17 cellular contexts compared by ENCODE assay signal in genomic region chr7:45020915-45021314, GRCh38. TPM values are rescaled to one million over a fixed set of nuclear protein-coding genes. Genes with fewer than 3 reads are reported as not detected.
DNase-seq lines count a peak whose midpoint lies in the region; ATAC-seq and TF ChIP-seq lines count a peak whose summit lies in the region.
"Had no signal": no experiment of that assay in that cellular context is flagged by ENCODE, and none has a peak within 500 bp of the region (broad histone marks: within the 10 kb centered on the region; RNA-seq: fewer than 3 reads in every experiment).

No MANE protein-coding gene starts in this region.

- DNase-seq in activated CD8-positive, alpha-beta memory T cell treated with anti-CD3 and anti-CD28 coated beads, Interleukin-2, amount 10 ng/mL, durations not matched to agents 7 days and 5 days, result no peak
- no peak for DNase-seq in activated CD8-positive, alpha-beta memory T cell treated with anti-CD3 and anti-CD28 coated beads, Interleukin-2, amount 50 U/mL, for 48 hours
- DNase-seq in NB4 (ENCODE audit: low read depth), result peak; percentile 35
- no peak for DNase-seq in glutamatergic neuron
- DNase-seq in upper lobe of left lung, result no peak
- DNase-seq in GM19238 (ENCODE audit: insufficient read length, low spot score), result no peak
- DNase-seq: colonic mucosa, left lung, NCI-H1930, NCI-H2227 treated with DMSO at 0.1 percent for 48 hours, SIG-M5, WERI-Rb-1 had no signal

- no peaks in the 10 kb centered on the region for H3K9me3 ChIP-seq in upper lobe of left lung
- H3K9me3 ChIP-seq: colonic mucosa, left lung had no signal

- TF ChIP-seq CTCF in NB4 (IDR thresholded peaks at IDR 0.05; ENCODE audit: low read depth, low read length) (no peak), glutamatergic neuron (IDR thresholded peaks at IDR 0.05; ENCODE audit: partially characterized antibody, unreplicated experiment) (no peak), upper lobe of left lung (IDR thresholded peaks at IDR 0.05) (no peak)

- no peaks in the 10 kb centered on the region for H3K9me3 Mint-ChIP-seq in activated CD8-positive, alpha-beta memory T cell treated with anti-CD3 and anti-CD28 coated beads, Interleukin-2, amount 10 ng/mL, durations not matched to agents 7 days and 5 days (ENCODE audit: low read depth)
- H3K9me3 Mint-ChIP-seq in glutamatergic neuron (ENCODE audit: unreplicated experiment), result peaks cover 7% of the 10 kb centered on the region
- peaks cover 6% of the 10 kb centered on the region for H3K9me3 Mint-ChIP-seq in stimulated activated memory B cell treated with anti-CD40 and anti-IgM and Interleukin-4, amounts not matched to agents 10 μg/mL and 1 μg/mL and 100 μg/mL, for 72 hours

- H3K4me1 ChIP-seq in upper lobe of left lung, result peaks cover 0 to 4% (median 0%) of the 10 kb centered on the region in 4 donors
- H3K4me1 ChIP-seq: colonic mucosa had no signal

- no peak for TF ChIP-seq EP300 in upper lobe of left lung (IDR thresholded peaks at IDR 0.05)

- no peak overlapping the region for H3K4me3 Mint-ChIP-seq in activated CD8-positive, alpha-beta memory T cell treated with anti-CD3 and anti-CD28 coated beads, Interleukin-2, amount 10 ng/mL, durations not matched to agents 7 days and 5 days
- H3K4me3 Mint-ChIP-seq in glutamatergic neuron (ENCODE audit: unreplicated experiment), result no peak overlapping the region
- no peak overlapping the region for H3K4me3 Mint-ChIP-seq in stimulated activated memory B cell treated with anti-CD40 and anti-IgM and Interleukin-4, amounts not matched to agents 10 μg/mL and 1 μg/mL and 100 μg/mL, for 72 hours
- H3K4me3 Mint-ChIP-seq: CD14-positive monocyte, GM23338 had no signal

- peaks cover 36% of the 10 kb centered on the region for H3K4me1 Mint-ChIP-seq in activated CD8-positive, alpha-beta memory T cell treated with anti-CD3 and anti-CD28 coated beads, Interleukin-2, amount 10 ng/mL, durations not matched to agents 7 days and 5 days
- H3K4me1 Mint-ChIP-seq in glutamatergic neuron (ENCODE audit: low read depth, unreplicated experiment), result peaks cover 19% of the 10 kb centered on the region
- peaks cover 58% of the 10 kb centered on the region for H3K4me1 Mint-ChIP-seq in stimulated activated memory B cell treated with anti-CD40 and anti-IgM and Interleukin-4, amounts not matched to agents 10 μg/mL and 1 μg/mL and 100 μg/mL, for 72 hours

- H3K27me3 ChIP-seq in upper lobe of left lung, result no peaks in the 10 kb centered on the region
- H3K27me3 ChIP-seq: brain microvascular endothelial cell, colonic mucosa, left lung had no signal

- H3K4me3 ChIP-seq in NB4 (ENCODE audit: low read depth, low read length) (no peak overlapping the region), upper lobe of left lung (no peak overlapping the region)
- H3K4me3 ChIP-seq: colonic mucosa, GM23338, left lung had no signal

- CTCF ChIA-PET in activated CD8-positive, alpha-beta memory T cell treated with anti-CD3 and anti-CD28 coated beads, Interleukin-2, amount 10 ng/mL, durations not matched to agents 7 days and 5 days (lab: Charles Lee), result interaction anchor here (0.9 to 1.9 kb wide), 3 partner anchors 12 to 48 kb away, joined by 3 to 9 read pairs (median 3); no protein-coding TSS in a partner anchor

- peak overlapping the region; percentile 26 for H3K27ac Mint-ChIP-seq in activated CD8-positive, alpha-beta memory T cell treated with anti-CD3 and anti-CD28 coated beads, Interleukin-2, amount 10 ng/mL, durations not matched to agents 7 days and 5 days
- peak overlapping the region; percentile 71 for H3K27ac Mint-ChIP-seq in glutamatergic neuron (ENCODE audit: unreplicated experiment)
- H3K27ac Mint-ChIP-seq in stimulated activated memory B cell treated with anti-CD40 and anti-IgM and Interleukin-4, amounts not matched to agents 10 μg/mL and 1 μg/mL and 100 μg/mL, for 72 hours, result peak overlapping the region; percentile 80
- H3K27ac Mint-ChIP-seq: GM23338 had no signal

- H3K27ac ChIP-seq in upper lobe of left lung, result no peak overlapping the region
- H3K27ac ChIP-seq: brain microvascular endothelial cell, colonic mucosa, left lung, WERI-Rb-1 had no signal

- no peak for ATAC-seq in activated CD8-positive, alpha-beta memory T cell treated with anti-CD3 and anti-CD28 coated beads, Interleukin-2, amount 10 ng/mL, durations not matched to agents 7 days and 5 days
- no peak for ATAC-seq in stimulated activated memory B cell treated with anti-CD40 and anti-IgM and Interleukin-4, amounts not matched to agents 10 μg/mL and 1 μg/mL and 100 μg/mL, for 72 hours
- no peak for ATAC-seq in GM18505 (IDR thresholded peaks at IDR 0.05; ENCODE audit: unreplicated experiment)
- ATAC-seq in upper lobe of left lung (ENCODE audit: low FRiP score in 2 of 2), result no peak
- ATAC-seq: left lung had no signal

- H3K36me3 Mint-ChIP-seq in activated CD8-positive, alpha-beta memory T cell treated with anti-CD3 and anti-CD28 coated beads, Interleukin-2, amount 10 ng/mL, durations not matched to agents 7 days and 5 days, result peaks cover 37% of the 10 kb centered on the region
- peaks cover 9% of the 10 kb centered on the region for H3K36me3 Mint-ChIP-seq in glutamatergic neuron (ENCODE audit: unreplicated experiment)
- peaks cover 53% of the 10 kb centered on the region for H3K36me3 Mint-ChIP-seq in stimulated activated memory B cell treated with anti-CD40 and anti-IgM and Interleukin-4, amounts not matched to agents 10 μg/mL and 1 μg/mL and 100 μg/mL, for 72 hours

- H3K36me3 ChIP-seq in upper lobe of left lung, result peaks cover 0 to 6% (median 0%) of the 10 kb centered on the region in 4 donors
- H3K36me3 ChIP-seq: colonic mucosa had no signal

- TF ChIP-seq POLR2A in NB4 (IDR thresholded peaks at IDR 0.05; ENCODE audit: extremely low read depth, insufficient read length), result no peak
- TF ChIP-seq POLR2A in GM18505 (IDR thresholded peaks at IDR 0.05; ENCODE audit: borderline replicate concordance, extremely low read depth, insufficient read depth, insufficient read length), result no peak
- TF ChIP-seq POLR2A in upper lobe of left lung (IDR thresholded peaks at IDR 0.05), result no peak

- no peaks in the 10 kb centered on the region for H3K27me3 Mint-ChIP-seq in activated CD8-positive, alpha-beta memory T cell treated with anti-CD3 and anti-CD28 coated beads, Interleukin-2, amount 10 ng/mL, durations not matched to agents 7 days and 5 days
- no peaks in the 10 kb centered on the region for H3K27me3 Mint-ChIP-seq in glutamatergic neuron (ENCODE audit: unreplicated experiment)
- H3K27me3 Mint-ChIP-seq in stimulated activated memory B cell treated with anti-CD40 and anti-IgM and Interleukin-4, amounts not matched to agents 10 μg/mL and 1 μg/mL and 100 μg/mL, for 72 hours, result no peaks in the 10 kb centered on the region

- 92 to 94% methylated on average over 5 of the region's 5 CpGs for WGBS in upper lobe of left lung, 2 donors

RNA-seq across cellular contexts. Expression of gene CCM2, which starts 20.9 kb away (rescaled TPM):
- 100 to 1,000 TPM in 1 of 2 experiments, 10 to 100 TPM in 1; 87.5 to 113 TPM for total RNA-seq in activated CD8-positive, alpha-beta memory T cell treated with anti-CD3 and anti-CD28 coated beads, Interleukin-2, amount 10 ng/mL, durations not matched to agents 7 days and 5 days
- total RNA-seq in glutamatergic neuron (ENCODE audit: unreplicated experiment), result 92.6 TPM
- total RNA-seq in upper lobe of left lung, result 10 to 100 TPM; 30.9 to 63.9 (median 46.8) TPM

RNA-seq across cellular contexts. Expression of gene MYO1G, which starts 42.1 kb away (rescaled TPM):
- 100 to 1,000 TPM; 502 to 567 TPM for total RNA-seq in activated CD8-positive, alpha-beta memory T cell treated with anti-CD3 and anti-CD28 coated beads, Interleukin-2, amount 10 ng/mL, durations not matched to agents 7 days and 5 days
- total RNA-seq in glutamatergic neuron (ENCODE audit: unreplicated experiment) (0.54 TPM), upper lobe of left lung (10 to 100 TPM; 19.7 to 51.3 (median 38.0) TPM)

Comparison
In these comparisons a context has a peak if more than half of its experiments do, and no peak if none do; other contexts are left out.
1. H3K27ac Mint-ChIP-seq: peak in every context shown above with its lines; median percentile 80 in stimulated activated memory B cell treated with anti-CD40 and anti-IgM and Interleukin-4, amounts not matched to agents 10 μg/mL and 1 μg/mL and 100 μg/mL, for 72 hours; 71 in glutamatergic neuron; 26 in activated CD8-positive, alpha-beta memory T cell treated with anti-CD3 and anti-CD28 coated beads, Interleukin-2, amount 10 ng/mL, durations not matched to agents 7 days and 5 days.
2. RNA of gene MYO1G, which starts 42.1 kb away (total RNA-seq): 502 to 567 TPM in activated CD8-positive, alpha-beta memory T cell treated with anti-CD3 and anti-CD28 coated beads, Interleukin-2, amount 10 ng/mL, durations not matched to agents 7 days and 5 days and 19.7 to 51.3 TPM in upper lobe of left lung; 0.54 TPM in glutamatergic neuron (single experiment); every median in the first group is over 10 times any median in the second.